ENCODE assay signal across 8 cellular contexts in the genomic region with DNA sequence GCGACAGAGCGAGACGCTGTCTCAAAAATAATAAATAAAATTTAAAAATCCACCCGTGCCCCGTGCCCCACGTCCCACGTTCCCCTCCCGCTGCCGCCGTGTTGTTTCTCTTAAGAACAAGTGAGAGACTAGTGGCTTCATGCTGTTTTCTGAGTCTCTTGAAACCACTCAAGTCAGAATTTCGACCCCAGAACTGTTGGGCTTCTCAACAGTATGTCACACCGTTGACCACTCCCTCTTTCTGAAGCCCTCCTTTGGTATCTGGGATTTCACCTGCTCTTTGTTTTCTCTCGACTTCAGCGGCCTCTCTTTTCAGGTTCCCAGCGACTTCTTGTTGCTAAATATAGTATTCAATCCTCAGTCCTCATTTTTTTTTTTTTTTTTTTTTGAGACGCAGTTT.
DNase-seq lines count a peak whose midpoint lies in the region; ATAC-seq and TF ChIP-seq lines count a peak whose summit lies in the region.

No MANE protein-coding gene starts in this region.

- H3K27ac ChIP-seq in BLaER1 = peak overlapping the region; percentile 92
- no peak overlapping the region for H3K27ac ChIP-seq in coronary artery

- TF ChIP-seq CTCF in LNCaP clone FGC (IDR thresholded peaks at IDR 0.05; ENCODE audit: control insufficient read depth, extremely low read depth, insufficient read depth) = no peak
- TF ChIP-seq CTCF in coronary artery (IDR thresholded peaks at IDR 0.05) = no peak
- no peak for TF ChIP-seq CTCF in nephron (IDR thresholded peaks at IDR 0.05; ENCODE audit: unreplicated experiment in 3 of 3)

- no peak for ATAC-seq in GM21619 (IDR thresholded peaks at IDR 0.05; ENCODE audit: unreplicated experiment)

- peak overlapping the region; percentile 55 to 95 (median 62) for H3K27ac Mint-ChIP-seq in nephron

- H3K36me3 ChIP-seq in BLaER1 = peaks cover 26% of the 10 kb centered on the region

- H3K9ac ChIP-seq in BLaER1 = peak overlapping the region; percentile 95

- H3K36me3 Mint-ChIP-seq in nephron (ENCODE audit: low read depth) = peaks cover 12% of the 10 kb centered on the region

- H3K4me3 ChIP-seq in BLaER1 (peak overlapping the region; percentile 99), LNCaP clone FGC (ENCODE audit: low read depth, low read length) (peak overlapping the region; percentile 59), coronary artery (peak overlapping the region; percentile 85)

- DNase-seq in LNCaP clone FGC (ENCODE audit: low read depth) (no peak), coronary artery (ENCODE audit: low spot score) (no peak), hepatic stellate cell (ENCODE audit: low spot score) (no peak), AG08395 (ENCODE audit: low spot score) (no peak), NCI-H748 (lab: John Stamatoyannopoulos, UW; ENCODE audit: unreplicated experiment) (no peak)

- H4K20me1 ChIP-seq in BLaER1 = peaks cover 16% of the 10 kb centered on the region; the same call in 1 of the 2 replicates

- no peaks in the 10 kb centered on the region for H3K9me3 Mint-ChIP-seq in nephron

- peaks cover 33% of the 10 kb centered on the region for H3K4me1 ChIP-seq in BLaER1

- H3K4me3 Mint-ChIP-seq in nephron = peak overlapping the region; percentile 95 to 96 (median 95)

- H3K4me1 Mint-ChIP-seq in nephron = peaks cover 14% of the 10 kb centered on the region

- H3K4me2 ChIP-seq in BLaER1 = peak overlapping the region; percentile 87

- H3K9me3 ChIP-seq in BLaER1 = no peaks in the 10 kb centered on the region

- no peaks in the 10 kb centered on the region for H3K27me3 ChIP-seq in BLaER1

- no peaks in the 10 kb centered on the region for H3K27me3 Mint-ChIP-seq in nephron (ENCODE audit: low read depth)
